ENCODE assay signal across 1 cellular context in genomic region chr13:98998831-98999634, GRCh38.
TF ChIP-seq lines count a peak whose summit lies in the region.

No MANE protein-coding gene starts in this region.

TF ChIP-seq in GM23338, 12 proteins besides CTCF, POLR2A, EP300 and RAD21 (continued from another document):
- TF ChIP-seq ZNF462 (CRISPR knock-in tag; IDR thresholded peaks at IDR 0.05) (no peak), ZNF331 (CRISPR knock-in tag; IDR thresholded peaks at IDR 0.05; ENCODE audit: low read depth) (no peak), EZH2 (IDR thresholded peaks at IDR 0.05; ENCODE audit: low read depth, unreplicated experiment) (no peak), JUNB (IDR thresholded peaks at IDR 0.05; ENCODE audit: unreplicated experiment) (no peak), STAT1 (IDR thresholded peaks at IDR 0.05; ENCODE audit: unreplicated experiment) (no peak), REST (IDR thresholded peaks at IDR 0.05; ENCODE audit: unreplicated experiment) (no peak)
